ENCODE assay signal across 1 cellular context in genomic region chr14:90599748-90600507, GRCh38.
TF ChIP-seq lines count a peak whose summit lies in the region.

No MANE protein-coding gene starts in this region.

TF ChIP-seq in K562, 482 proteins besides CTCF, POLR2A, EP300 and RAD21 (continued from another document and continues in another):
- TF ChIP-seq, protein P1, sequence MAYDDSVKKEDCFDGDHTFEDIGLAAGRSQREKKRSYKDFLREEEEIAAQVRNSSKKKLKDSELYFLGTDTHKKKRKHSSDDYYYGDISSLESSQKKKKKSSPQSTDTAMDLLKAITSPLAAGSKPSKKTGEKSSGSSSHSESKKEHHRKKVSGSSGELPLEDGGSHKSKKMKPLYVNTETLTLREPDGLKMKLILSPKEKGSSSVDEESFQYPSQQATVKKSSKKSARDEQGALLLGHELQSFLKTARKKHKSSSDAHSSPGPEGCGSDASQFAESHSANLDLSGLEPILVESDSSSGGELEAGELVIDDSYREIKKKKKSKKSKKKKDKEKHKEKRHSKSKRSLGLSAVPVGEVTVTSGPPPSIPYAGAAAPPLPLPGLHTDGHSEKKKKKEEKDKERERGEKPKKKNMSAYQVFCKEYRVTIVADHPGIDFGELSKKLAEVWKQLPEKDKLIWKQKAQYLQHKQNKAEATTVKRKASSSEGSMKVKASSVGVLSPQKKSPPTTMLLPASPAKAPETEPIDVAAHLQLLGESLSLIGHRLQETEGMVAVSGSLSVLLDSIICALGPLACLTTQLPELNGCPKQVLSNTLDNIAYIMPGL (CRISPR knock-in tag; IDR thresholded peaks at IDR 0.05) = no peak
- TF ChIP-seq PYGO2 (tag; IDR thresholded peaks at IDR 0.05) (no peak), POU5F1 (IDR thresholded peaks at IDR 0.05; ENCODE audit: borderline replicate concordance, low read depth, low read length, partially characterized antibody) (no peak), CHAMP1 (IDR thresholded peaks at IDR 0.05) (no peak), KDM2B (CRISPR knock-in tag; IDR thresholded peaks at IDR 0.05) (no peak), SIN3A (IDR thresholded peaks at IDR 0.05; ENCODE audit: borderline replicate concordance in 2 of 2, control insufficient read depth in 1 of 2, low read depth in 2 of 2, low read length in 2 of 2) (no peak), EGR1 (conservative IDR thresholded peaks at IDR 0.05) (no peak), ZNF175 (CRISPR knock-in tag; IDR thresholded peaks at IDR 0.05; ENCODE audit: low read depth) (no peak), ZNF609 (CRISPR knock-in tag; IDR thresholded peaks at IDR 0.05; ENCODE audit: borderline replicate concordance) (no peak), SMAD1 (IDR thresholded peaks at IDR 0.05; ENCODE audit: low read depth, low read length, partially characterized antibody) (no peak), BRF2 (IDR thresholded peaks at IDR 0.05; ENCODE audit: borderline replicate concordance, insufficient read depth, insufficient read length) (no peak), PHF8 (IDR thresholded peaks at IDR 0.05; ENCODE audit: borderline replicate concordance, low read length) (no peak), BDP1 (IDR thresholded peaks at IDR 0.05; ENCODE audit: insufficient read depth, insufficient read length) (no peak), ZNF143 (CRISPR knock-in tag; IDR thresholded peaks at IDR 0.05) (no peak), FOSL1 (tag; conservative IDR thresholded peaks at IDR 0.05) (no peak), GMEB1 (CRISPR knock-in tag; IDR thresholded peaks at IDR 0.05) (no peak), FOS (IDR thresholded peaks at IDR 0.05; ENCODE audit: extremely low read depth, insufficient read length) (no peak), CREBBP (IDR thresholded peaks at IDR 0.05; ENCODE audit: low read depth, low read length) (no peak), ZSCAN32 (CRISPR knock-in tag; IDR thresholded peaks at IDR 0.05) (no peak), C11orf30 (IDR thresholded peaks at IDR 0.05; ENCODE audit: low read depth) (peak; percentile 56), YY1 (IDR thresholded peaks at IDR 0.05; ENCODE audit: borderline replicate concordance in 1 of 3, control insufficient read depth in 1 of 3, extremely low read depth in 1 of 3, insufficient read depth in 3 of 3, insufficient read length in 1 of 3, insufficient replicate concordance in 2 of 3, low read depth in 1 of 3, low read length in 2 of 3) (no peak), POLR2B (IDR thresholded peaks at IDR 0.05; ENCODE audit: low read depth, partially characterized antibody) (no peak)
- TF ChIP-seq, protein P2, sequence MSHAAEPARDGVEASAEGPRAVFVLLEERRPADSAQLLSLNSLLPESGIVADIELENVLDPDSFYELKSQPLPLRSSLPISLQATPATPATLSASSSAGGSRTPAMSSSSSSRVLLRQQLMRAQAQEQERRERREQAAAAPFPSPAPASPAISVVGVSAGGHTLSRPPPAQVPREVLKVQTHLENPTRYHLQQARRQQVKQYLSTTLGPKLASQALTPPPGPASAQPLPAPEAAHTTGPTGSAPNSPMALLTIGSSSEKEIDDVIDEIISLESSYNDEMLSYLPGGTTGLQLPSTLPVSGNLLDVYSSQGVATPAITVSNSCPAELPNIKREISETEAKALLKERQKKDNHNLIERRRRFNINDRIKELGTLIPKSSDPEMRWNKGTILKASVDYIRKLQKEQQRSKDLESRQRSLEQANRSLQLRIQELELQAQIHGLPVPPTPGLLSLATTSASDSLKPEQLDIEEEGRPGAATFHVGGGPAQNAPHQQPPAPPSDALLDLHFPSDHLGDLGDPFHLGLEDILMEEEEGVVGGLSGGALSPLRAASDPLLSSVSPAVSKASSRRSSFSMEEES (CRISPR knock-in tag; IDR thresholded peaks at IDR 0.05) = no peak
- TF ChIP-seq, protein P3, sequence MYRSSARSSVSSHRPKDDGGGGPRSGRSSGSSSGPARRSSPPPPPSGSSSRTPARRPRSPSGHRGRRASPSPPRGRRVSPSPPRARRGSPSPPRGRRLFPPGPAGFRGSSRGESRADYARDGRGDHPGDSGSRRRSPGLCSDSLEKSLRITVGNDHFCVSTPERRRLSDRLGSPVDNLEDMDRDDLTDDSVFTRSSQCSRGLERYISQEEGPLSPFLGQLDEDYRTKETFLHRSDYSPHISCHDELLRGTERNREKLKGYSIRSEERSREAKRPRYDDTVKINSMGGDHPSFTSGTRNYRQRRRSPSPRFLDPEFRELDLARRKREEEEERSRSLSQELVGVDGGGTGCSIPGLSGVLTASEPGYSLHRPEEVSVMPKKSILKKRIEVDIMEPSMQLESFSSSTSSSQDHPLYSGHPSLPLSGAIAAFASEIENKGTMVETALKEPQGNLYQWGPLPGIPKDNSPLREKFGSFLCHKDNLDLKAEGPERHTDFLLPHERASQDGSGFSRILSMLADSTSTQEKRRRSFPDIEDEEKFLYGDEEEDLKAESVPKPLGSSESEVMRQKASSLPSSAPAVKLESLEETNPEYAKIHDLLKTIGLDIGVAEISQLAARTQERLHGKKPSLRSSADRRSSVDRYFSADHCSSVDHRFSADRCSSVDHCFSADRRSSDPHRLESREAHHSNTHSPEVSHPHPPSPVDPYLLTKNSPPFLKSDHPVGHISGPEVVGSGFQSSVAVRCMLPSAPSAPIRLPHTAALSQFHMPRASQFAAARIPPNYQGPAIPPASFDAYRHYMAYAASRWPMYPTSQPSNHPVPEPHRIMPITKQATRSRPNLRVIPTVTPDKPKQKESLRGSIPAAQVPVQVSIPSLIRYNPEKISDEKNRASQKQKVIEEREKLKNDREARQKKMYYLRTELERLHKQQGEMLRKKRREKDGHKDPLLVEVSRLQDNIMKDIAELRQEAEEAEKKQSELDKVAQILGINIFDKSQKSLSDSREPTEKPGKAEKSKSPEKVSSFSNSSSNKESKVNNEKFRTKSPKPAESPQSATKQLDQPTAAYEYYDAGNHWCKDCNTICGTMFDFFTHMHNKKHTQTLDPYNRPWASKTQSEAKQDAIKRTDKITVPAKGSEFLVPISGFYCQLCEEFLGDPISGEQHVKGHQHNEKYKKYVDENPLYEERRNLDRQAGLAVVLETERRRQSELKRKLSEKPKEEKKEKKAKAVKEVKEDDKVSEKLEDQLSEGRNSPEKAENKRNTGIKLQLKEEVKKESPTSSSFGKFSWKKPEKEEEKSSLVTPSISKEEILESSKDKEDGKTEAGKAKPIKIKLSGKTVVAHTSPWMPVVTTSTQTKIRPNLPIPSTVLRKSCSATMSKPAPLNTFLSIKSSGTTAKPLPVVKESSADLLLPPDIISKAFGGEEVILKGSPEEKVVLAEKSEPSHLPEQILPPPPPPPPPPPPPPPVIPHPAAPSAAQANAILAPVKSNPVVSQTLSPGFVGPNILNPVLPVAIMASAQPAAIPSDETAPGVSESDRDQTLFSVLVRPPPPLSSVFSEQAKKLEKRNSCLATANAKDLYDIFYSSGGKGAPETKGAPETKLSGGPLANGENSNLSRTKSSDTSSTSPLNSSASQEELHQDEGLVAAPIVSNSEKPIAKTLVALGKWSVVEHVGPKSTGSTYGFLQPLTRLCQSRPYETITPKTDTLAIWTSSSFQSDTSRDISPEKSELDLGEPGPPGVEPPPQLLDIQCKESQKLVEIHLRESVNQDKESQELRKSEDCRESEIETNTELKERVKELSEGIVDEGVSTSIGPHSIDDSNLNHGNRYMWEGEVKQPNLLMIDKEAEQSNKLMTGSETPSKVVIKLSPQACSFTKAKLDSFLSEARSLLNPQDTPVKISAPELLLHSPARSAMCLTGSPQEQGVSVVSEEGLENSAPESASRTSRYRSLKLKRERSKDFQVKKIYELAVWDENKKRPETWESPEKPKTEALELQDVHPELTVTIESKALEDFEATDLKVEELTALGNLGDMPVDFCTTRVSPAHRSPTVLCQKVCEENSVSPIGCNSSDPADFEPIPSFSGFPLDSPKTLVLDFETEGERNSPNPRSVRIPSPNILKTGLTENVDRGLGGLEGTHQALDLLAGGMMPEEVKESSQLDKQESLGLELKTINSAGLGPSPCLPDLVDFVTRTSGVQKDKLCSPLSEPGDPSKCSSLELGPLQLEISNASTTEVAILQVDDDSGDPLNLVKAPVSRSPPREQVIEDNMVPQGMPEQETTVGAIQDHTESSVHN (IDR thresholded peaks at IDR 0.05; ENCODE audit: borderline replicate concordance in 1 of 2, low read depth in 1 of 2) = no peak
- TF ChIP-seq, protein P4, sequence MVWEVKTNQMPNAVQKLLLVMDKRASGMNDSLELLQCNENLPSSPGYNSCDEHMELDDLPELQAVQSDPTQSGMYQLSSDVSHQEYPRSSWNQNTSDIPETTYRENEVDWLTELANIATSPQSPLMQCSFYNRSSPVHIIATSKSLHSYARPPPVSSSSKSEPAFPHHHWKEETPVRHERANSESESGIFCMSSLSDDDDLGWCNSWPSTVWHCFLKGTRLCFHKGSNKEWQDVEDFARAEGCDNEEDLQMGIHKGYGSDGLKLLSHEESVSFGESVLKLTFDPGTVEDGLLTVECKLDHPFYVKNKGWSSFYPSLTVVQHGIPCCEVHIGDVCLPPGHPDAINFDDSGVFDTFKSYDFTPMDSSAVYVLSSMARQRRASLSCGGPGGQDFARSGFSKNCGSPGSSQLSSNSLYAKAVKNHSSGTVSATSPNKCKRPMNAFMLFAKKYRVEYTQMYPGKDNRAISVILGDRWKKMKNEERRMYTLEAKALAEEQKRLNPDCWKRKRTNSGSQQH (CRISPR knock-in tag; IDR thresholded peaks at IDR 0.05) = no peak
